Comparison of ENCODE assay signal across 1 cellular context in the genomic region with DNA sequence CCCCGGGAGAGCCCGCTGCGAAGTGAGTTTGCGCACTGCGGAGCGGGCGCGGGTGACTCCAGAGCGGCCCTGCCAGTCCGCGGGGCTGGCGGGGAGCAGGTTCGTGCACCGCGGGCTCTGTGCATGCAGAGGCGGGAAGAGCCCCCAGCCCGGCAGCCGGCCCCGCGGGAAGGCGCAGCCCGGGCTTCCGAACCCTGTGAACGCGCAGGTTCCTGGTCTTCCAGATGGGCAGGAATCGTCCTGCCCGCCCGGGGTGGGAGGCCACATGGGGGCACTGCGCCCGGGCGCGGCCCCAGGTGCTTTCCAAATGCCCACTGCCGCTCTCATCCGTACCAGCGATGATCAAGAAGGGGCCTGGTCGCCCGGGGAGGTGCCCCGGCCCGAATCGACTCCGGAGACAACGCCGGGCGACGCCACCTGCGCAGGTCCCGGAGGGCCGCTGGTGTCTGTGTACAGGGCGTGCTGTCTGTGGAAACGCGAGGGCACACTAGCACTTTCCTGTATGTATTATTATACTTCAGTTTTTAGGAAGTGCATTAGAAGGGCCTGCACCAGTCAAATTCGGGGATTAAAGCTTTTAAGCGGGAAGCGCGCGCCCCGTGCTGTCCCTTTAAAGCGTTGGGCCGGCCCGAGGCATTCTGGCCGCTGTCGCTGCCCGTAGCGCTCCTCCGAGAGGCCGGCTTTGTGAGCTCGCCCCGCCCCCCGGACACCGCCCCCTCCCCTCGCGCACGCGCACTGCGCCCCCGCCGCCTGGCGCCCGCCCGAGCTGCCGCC.
TF ChIP-seq lines count a peak whose summit lies in the region.

A gene (plus strand): TSS at position 740 of the 774 bp plus-strand sequence. CDS start 3,796 bp downstream, outside the sequence.

TF ChIP-seq in GM12878, 131 proteins besides CTCF, POLR2A, EP300 and RAD21 (continued from another document):
- TF ChIP-seq TBL1XR1 (IDR thresholded peaks at IDR 0.05; ENCODE audit: low read depth, low read length) (no peak), NFYA (IDR thresholded peaks at IDR 0.05; ENCODE audit: borderline replicate concordance, low read depth, low read length) (no peak), IKZF2 (IDR thresholded peaks at IDR 0.05) (no peak), NR2C1 (IDR thresholded peaks at IDR 0.05) (no peak), SUZ12 (IDR thresholded peaks at IDR 0.05; ENCODE audit: unreplicated experiment) (no peak), TCF3 (IDR thresholded peaks at IDR 0.05; ENCODE audit: borderline replicate concordance, insufficient read depth, low read depth, low read length) (no peak), HDAC6 (IDR thresholded peaks at IDR 0.05; ENCODE audit: unreplicated experiment) (peak; percentile 78), DPF2 (IDR thresholded peaks at IDR 0.05) (peak; percentile 49; the same call in 1 of the 2 replicates), CHD2 (IDR thresholded peaks at IDR 0.05; ENCODE audit: borderline replicate concordance, low read depth, low read length) (no peak), MEF2A (IDR thresholded peaks at IDR 0.05; ENCODE audit: insufficient read depth, low read depth, low read length) (no peak), MYB (IDR thresholded peaks at IDR 0.05; ENCODE audit: borderline replicate concordance, low read depth, low read length) (no peak), POLR2AphosphoS5 (IDR thresholded peaks at IDR 0.05; ENCODE audit: low read length) (peak; percentile 26; the same call in 1 of the 2 replicates), BRCA1 (IDR thresholded peaks at IDR 0.05; ENCODE audit: low read depth, low read length) (no peak)
